ENCODE assay signal across 16 cellular contexts in the genomic region with DNA sequence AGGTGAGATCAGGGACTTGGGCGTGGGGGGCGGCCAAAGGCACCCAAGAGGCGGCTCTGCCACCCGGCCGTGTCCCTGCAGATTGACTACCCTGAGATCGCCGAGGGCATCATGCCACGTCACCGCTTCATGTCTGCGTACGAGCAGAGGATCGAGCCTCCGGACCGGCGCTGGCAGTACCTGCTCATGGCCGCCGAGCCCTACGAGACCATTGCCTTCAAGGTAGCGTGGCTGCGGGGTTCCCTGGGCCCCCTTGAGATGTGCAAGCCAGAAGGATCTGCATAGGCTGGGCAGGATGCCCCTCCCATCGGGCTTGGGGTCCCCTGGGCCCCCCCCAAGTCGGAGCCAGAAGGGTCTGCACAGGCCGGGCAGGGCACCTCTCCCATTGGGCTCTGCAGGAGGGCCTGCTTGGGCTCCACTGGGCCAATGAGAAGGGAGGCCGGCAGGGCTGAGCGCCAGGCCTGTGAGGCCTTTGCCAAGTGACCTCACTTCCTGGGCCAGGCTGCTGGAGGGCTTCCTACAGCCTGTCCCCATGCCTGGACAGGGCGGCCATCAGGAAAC. TPM values are rescaled to one million over a fixed set of nuclear protein-coding genes. Genes with fewer than 3 reads are reported as not detected.
DNase-seq lines count a peak whose midpoint lies in the region; ATAC-seq, FAIRE-seq and TF ChIP-seq lines count a peak whose summit lies in the region.
"Had no signal": no experiment of that assay in that cellular context is flagged by ENCODE, and none has a peak within 500 bp of the region (broad histone marks: within the 10 kb centered on the region; RNA-seq: fewer than 3 reads in every experiment).

No MANE protein-coding gene starts in this region.

- in situ Hi-C loops in IMR-90 (cut with MboI; ENCODE audit: low sequenced_read_pairs) = no loop called here

- H3K9me3 ChIP-seq in A549 (no peaks in the 10 kb centered on the region), IMR-90 (ENCODE audit: control insufficient read depth, insufficient read depth, low read length) (no peaks in the 10 kb centered on the region)
- H3K9me3 ChIP-seq: upper lobe of left lung had no signal

- H4K20me1 ChIP-seq in IMR-90 (ENCODE audit: insufficient read depth, low read length) (peaks cover 70% of the 10 kb centered on the region), GM23338 (replicated peaks; ENCODE audit: insufficient read depth) (peaks cover 11% of the 10 kb centered on the region)

- no peaks in the 10 kb centered on the region for H3K9me2 ChIP-seq in GM23338 (ENCODE audit: insufficient read depth)

- H2BK20ac ChIP-seq in IMR-90 (ENCODE audit: low read depth, low read length) = no peak overlapping the region

- no peak for TF ChIP-seq EP300 in A549 (IDR thresholded peaks at IDR 0.05)

- H2AFZ ChIP-seq in IMR-90 (replicated peaks; ENCODE audit: low read length, poor library complexity) (no peak overlapping the region), GM23338 (no peak overlapping the region)
- H2AFZ ChIP-seq: PC-9 had no signal

- H2BK15ac ChIP-seq in IMR-90 (ENCODE audit: low read depth, low read length) = no peak overlapping the region

- no peak overlapping the region for H3K4me3 Mint-ChIP-seq in GM23338
- H3K4me3 Mint-ChIP-seq: activated T-cell treated with anti-CD3 and anti-CD28 coated beads, Interleukin-2, amount 50 U/mL, for 24 hours; nephron; WTC11 had no signal

- no peak overlapping the region; the same call in 1 of the 2 replicates for H3K27ac Mint-ChIP-seq in GM23338
- H3K27ac Mint-ChIP-seq: activated T-cell treated with anti-CD3 and anti-CD28 coated beads, Interleukin-2, amount 50 U/mL, for 24 hours; nephron; WTC11 had no signal

- H3F3A ChIP-seq in GM23338 (replicated peaks; ENCODE audit: low read depth) = no peaks in the 10 kb centered on the region

- WGBS in A549 (ENCODE audit: missing lambda C conversion rate) = 94% methylated on average over 18 of the region's 26 CpGs
- WGBS in IMR-90 (ENCODE audit: extremely low coverage in 2 of 2, insufficient read length in 1 of 2), 2 experiments = 83% methylated on average over 23 of the region's 26 CpGs; no CpG with 5 or more reads in 1 of the 2 experiments

- TF ChIP-seq CTCF in A549 (IDR thresholded peaks at IDR 0.05) (no peak), IMR-90 (conservative IDR thresholded peaks at IDR 0.05; ENCODE audit: low read depth, low read length) (no peak), cardiac fibroblast (IDR thresholded peaks at IDR 0.05; ENCODE audit: low read depth, low read length) (no peak), GM23338 (conservative IDR thresholded peaks at IDR 0.05; ENCODE audit: low read depth in 2 of 2) (no peak)

- no peak overlapping the region for H2BK5ac ChIP-seq in IMR-90 (ENCODE audit: low read depth, low read length, poor library complexity, severe bottlenecking)

- ATAC-seq in A549 (peak; percentile 52 to 66; a peak in 5 of 6 replicates), IMR-90 (ENCODE audit: low read depth) (peak; percentile 63), GM23338 (no peak), HG03159 (IDR thresholded peaks at IDR 0.05; ENCODE audit: unreplicated experiment) (no peak), GM21447 (IDR thresholded peaks at IDR 0.05; ENCODE audit: unreplicated experiment) (no peak)
- ATAC-seq: WTC11 had no signal

- FAIRE-seq in A549 (lab: Jason Lieb, UNC) = no peak
- FAIRE-seq: islet of Langerhans had no signal

- peaks cover 13% of the 10 kb centered on the region for H3K27me3 Mint-ChIP-seq in GM23338 (ENCODE audit: insufficient read depth, low read depth, poor library complexity)

- H3K27ac ChIP-seq in A549 (peak overlapping the region in 1 of 2 experiments; percentile 73; a peak in 4 of 6 replicates), IMR-90 (ENCODE audit: insufficient read depth, low read length) (no peak overlapping the region), GM23338 (ENCODE audit: low read depth) (no peak overlapping the region)
- H3K27ac ChIP-seq: PC-9 had no signal

- peaks cover 4 to 34% of the 10 kb centered on the region in 2 experiments; a peak in 2 of 4 replicates for H3K79me1 ChIP-seq in IMR-90 (ENCODE audit: low read depth in 1 of 2, low read length in 2 of 2)

- H3K36me3 ChIP-seq in IMR-90 (ENCODE audit: control insufficient read depth, insufficient read depth, low read length) (peaks cover 57% of the 10 kb centered on the region), GM23338 (ENCODE audit: insufficient read depth) (peaks cover 13% of the 10 kb centered on the region)

- DNase-seq in A549 (ENCODE audit: low read depth in 1 of 2, low spot score in 1 of 2) = peak in 1 of 2 experiments; percentile 58
- peak; percentile 35 for DNase-seq in IMR-90
- peak; percentile 72 to 74 for DNase-seq in cardiac fibroblast (ENCODE audit: low read depth in 2 of 2)
- DNase-seq in iris pigment epithelial cell (ENCODE audit: low read depth) = peak; percentile 62
- DNase-seq in GM23338 (ENCODE audit: low spot score) = no peak
- no peak for DNase-seq in DMS153 treated with DMSO at 0.1 percent for 48 hours (lab: John Stamatoyannopoulos, UW; ENCODE audit: unreplicated experiment)
- DNase-seq: activated T-cell treated with anti-CD3 and anti-CD28 coated beads, Interleukin-2, amount 50 U/mL, for 24 hours; AML-193; GDM1; PC-9 had no signal

- no peak overlapping the region for H3K23ac ChIP-seq in IMR-90 (ENCODE audit: low read depth, low read length)

- H3K4ac ChIP-seq in IMR-90 (ENCODE audit: low read depth, low read length) = no peak overlapping the region

- no peak overlapping the region for H3K56ac ChIP-seq in IMR-90 (ENCODE audit: extremely low read depth, insufficient read depth, low read length)

- TF ChIP-seq RAD21 in A549 (conservative IDR thresholded peaks at IDR 0.05 in 1 of 2, IDR thresholded peaks at IDR 0.05 in 1 of 2) (no peak), IMR-90 (IDR thresholded peaks at IDR 0.05; ENCODE audit: low read length) (no peak)

- H3K9ac ChIP-seq in IMR-90 (ENCODE audit: low read depth, low read length) = no peak overlapping the region

- H2AK9ac ChIP-seq in IMR-90 (replicated peaks; ENCODE audit: low read depth, low read length, poor library complexity) = no peak overlapping the region

- H4K8ac ChIP-seq in IMR-90 (ENCODE audit: low read depth in 2 of 2, low read length in 2 of 2) = no peak overlapping the region

- CTCF ChIA-PET in A549 (lab: Yijun Ruan, JAX) = no interaction called here
- CTCF ChIA-PET in IMR-90 (lab: Yijun Ruan, JAX) = no interaction called here

- H3K79me2 ChIP-seq in GM23338 (replicated peaks; ENCODE audit: insufficient read depth) = peaks cover 19% of the 10 kb centered on the region

- no peak for TF ChIP-seq POLR2A in A549 (IDR thresholded peaks at IDR 0.05; ENCODE audit: low read length)
- no peak for TF ChIP-seq POLR2A in IMR-90 (IDR thresholded peaks at IDR 0.05; ENCODE audit: low read depth, low read length)

- H2AK5ac ChIP-seq in IMR-90 (ENCODE audit: low read depth, low read length) = no peak overlapping the region

- no peaks in the 10 kb centered on the region for H3K9me3 Mint-ChIP-seq in GM23338
- H3K9me3 Mint-ChIP-seq: activated T-cell treated with anti-CD3 and anti-CD28 coated beads, Interleukin-2, amount 50 U/mL, for 24 hours; nephron; WTC11 had no signal

- H4K5ac ChIP-seq in IMR-90 (ENCODE audit: low read depth, low read length) = no peak overlapping the region

- peak overlapping the region; percentile 21; the same call in 2 of the 3 replicates for H3K4me2 ChIP-seq in A549
- H3K4me2 ChIP-seq in IMR-90 (ENCODE audit: low read depth, low read length) = no peak overlapping the region
- no peak overlapping the region for H3K4me2 ChIP-seq in GM23338
- H3K4me2 ChIP-seq: PC-9 had no signal

- H3K4me1 ChIP-seq in A549 = peaks cover 30% of the 10 kb centered on the region
- no peaks in the 10 kb centered on the region for H3K4me1 ChIP-seq in IMR-90 (ENCODE audit: control insufficient read depth, insufficient read depth, low read length)
- H3K4me1 ChIP-seq in GM23338 (ENCODE audit: insufficient read depth) = no peaks in the 10 kb centered on the region

- H3K27me3 ChIP-seq in IMR-90 (ENCODE audit: control insufficient read depth, insufficient read depth, low read length) (peaks cover 14% of the 10 kb centered on the region), GM23338 (ENCODE audit: insufficient read depth) (no peaks in the 10 kb centered on the region)

- no peak overlapping the region for H3K14ac ChIP-seq in IMR-90 (replicated peaks; ENCODE audit: low read depth, low read length)

- H3K18ac ChIP-seq in IMR-90 (ENCODE audit: low read depth, low read length) = no peak overlapping the region

- no peak overlapping the region for H2BK120ac ChIP-seq in IMR-90 (ENCODE audit: low read depth, low read length)

- intact Hi-C loops in IMR-90 (cut with micrococcal nuclease) = no loop called here

- H3K36me3 Mint-ChIP-seq in GM23338 (ENCODE audit: low read depth) = peaks cover 42% of the 10 kb centered on the region

- H3K9me1 ChIP-seq in IMR-90 (ENCODE audit: insufficient read depth, low read length) = no peaks in the 10 kb centered on the region

- no TSS peak for BruUV-seq in IMR-90 (replicated peaks; lab: Mats Ljungman, UMichigan)

- dilution Hi-C loops in IMR-90 (cut with HindIII; ENCODE audit: low sequenced_read_pairs, unreplicated experiment) = no loop called here

- H4K91ac ChIP-seq in IMR-90 (ENCODE audit: insufficient read depth, low read depth, low read length) = no peak overlapping the region

- H3K4me1 Mint-ChIP-seq in GM23338 = 0 out of 3 replicates have a peak, but pooled peaks cover 3% of the 10 kb centered on the region
- H3K4me1 Mint-ChIP-seq: WTC11 had no signal

- POLR2A ChIA-PET in A549 (lab: Yijun Ruan, JAX) (interaction anchor here (1.4 kb wide), 1 partner anchor 9 kb away, joined by 5 read pairs; no protein-coding TSS in a partner anchor), IMR-90 (lab: Charles Lee; ENCODE audit: unreplicated experiment) (no interaction called here)

- H3K4me3 ChIP-seq in A549 (no peak overlapping the region), IMR-90 (ENCODE audit: insufficient read depth, low read depth, low read length) (no peak overlapping the region), cardiac fibroblast (replicated peaks in 1 of 2; ENCODE audit: low read depth in 2 of 2, low read length in 2 of 2) (no peak overlapping the region), GM23338 (no peak overlapping the region)
- H3K4me3 ChIP-seq: PC-9, upper lobe of left lung had no signal

RNA-seq across cellular contexts. Expression of gene AMH, which starts 2.2 kb away (rescaled TPM):
- polyA plus RNA-seq in A549 (2011; rRNA removed) (2.8 and 3.0 TPM in 2 replicates), A549 (2017; fragmentation: RNase III; extraction: RNeasy Plus Mini Kit Qiagen cat#74134 plus additional on column Dnase treatment) (12.0 to 13.2 TPM (median 12.7 TPM) in 3 replicates), IMR-90 (2012; rRNA removed) (0.86 and 1.5 TPM in 2 replicates), GM23338 (2016; fragmentation: Nextera tagmentation; extraction: Ambion mirVana) (1.4 and 1.9 TPM in 2 replicates)
- 13.4 and 19.5 TPM in 2 replicates for polyA plus RNA-seq in A549 (2012; cell fraction: cytosol; rRNA removed)
- polyA plus RNA-seq in A549 (2012; cell fraction: nucleus; rRNA removed) = 242 and 443 TPM in 2 replicates
- 0.45 and 0.63 TPM in 2 replicates for polyA minus RNA-seq in A549 (2011; rRNA and poly(A)+ RNA removed)
- under 0.01 TPM in 1 of 2 replicates, not detected in the other for total RNA-seq in IMR-90 (2012; rRNA removed)
- 0.06 and 0.22 TPM in 2 replicates for polyA plus RNA-seq in IMR-90 (2012; cell fraction: cytosol; rRNA removed)
- polyA plus RNA-seq in IMR-90 (2012; cell fraction: nucleus; rRNA removed; ENCODE audit: low replicate concordance) = 9.1 and 40.5 TPM in 2 replicates
- total RNA-seq in GM23338 (2014; rRNA removed; shearing (Covaris generic)) = 2.6 and 6.8 TPM in 2 replicates

RNA-seq across cellular contexts. Expression of gene JSRP1, which starts 9.3 kb away (rescaled TPM):
- polyA plus RNA-seq in A549 (2011; rRNA removed) (not detected in 2 replicates), A549 (2017; fragmentation: RNase III; extraction: RNeasy Plus Mini Kit Qiagen cat#74134 plus additional on column Dnase treatment) (0.16 to 0.41 TPM (median 0.32 TPM) in 3 replicates), IMR-90 (2012; rRNA removed) (not detected in 2 replicates), GM23338 (2016; fragmentation: Nextera tagmentation; extraction: Ambion mirVana) (3.1 and 3.7 TPM in 2 replicates)
- not detected in 2 replicates for polyA plus RNA-seq in A549 (2012; cell fraction: cytosol; rRNA removed)
- 0.22 TPM in 1 of 2 replicates, not detected in the other for polyA plus RNA-seq in A549 (2012; cell fraction: nucleus; rRNA removed)
- not detected in 2 replicates for polyA minus RNA-seq in A549 (2011; rRNA and poly(A)+ RNA removed)
- not detected in 2 replicates for total RNA-seq in IMR-90 (2012; rRNA removed)
- 0.07 and 0.18 TPM in 2 replicates for polyA plus RNA-seq in IMR-90 (2012; cell fraction: cytosol; rRNA removed)
- polyA plus RNA-seq in IMR-90 (2012; cell fraction: nucleus; rRNA removed; ENCODE audit: low replicate concordance) = 0.62 and 0.78 TPM in 2 replicates
- total RNA-seq in GM23338 (2014; rRNA removed; shearing (Covaris generic)) = 2.4 and 4.5 TPM in 2 replicates

RNA-seq across cellular contexts. Expression of gene SF3A2, which starts 10.3 kb away (rescaled TPM):
- polyA plus RNA-seq in A549 (2011; rRNA removed) (11.9 and 13.5 TPM in 2 replicates), A549 (2017; fragmentation: RNase III; extraction: RNeasy Plus Mini Kit Qiagen cat#74134 plus additional on column Dnase treatment) (62.7 to 73.4 TPM (median 68.2 TPM) in 3 replicates), IMR-90 (2012; rRNA removed) (29.8 and 34.5 TPM in 2 replicates), GM23338 (2016; fragmentation: Nextera tagmentation; extraction: Ambion mirVana) (67.7 and 76.0 TPM in 2 replicates)
- polyA plus RNA-seq in A549 (2012; cell fraction: cytosol; rRNA removed) = 36.3 and 39.7 TPM in 2 replicates
- polyA plus RNA-seq in A549 (2012; cell fraction: nucleus; rRNA removed) = 125 and 200 TPM in 2 replicates
- polyA minus RNA-seq in A549 (2011; rRNA and poly(A)+ RNA removed) = 9.3 and 20.9 TPM in 2 replicates
- total RNA-seq in IMR-90 (2012; rRNA removed) = 4.8 and 7.5 TPM in 2 replicates
- 18.6 and 34.5 TPM in 2 replicates for polyA plus RNA-seq in IMR-90 (2012; cell fraction: cytosol; rRNA removed)
- polyA plus RNA-seq in IMR-90 (2012; cell fraction: nucleus; rRNA removed; ENCODE audit: low replicate concordance) = 82.8 and 174 TPM in 2 replicates
- 79.1 and 128 TPM in 2 replicates for total RNA-seq in GM23338 (2014; rRNA removed; shearing (Covaris generic))

RNA-seq across cellular contexts. Expression of gene PLEKHJ1, which starts 10.8 kb away (rescaled TPM):
- polyA plus RNA-seq in A549 (2011; rRNA removed) (18.3 and 19.9 TPM in 2 replicates), A549 (2017; fragmentation: RNase III; extraction: RNeasy Plus Mini Kit Qiagen cat#74134 plus additional on column Dnase treatment) (32.2 to 34.8 TPM (median 33.9 TPM) in 3 replicates), IMR-90 (2012; rRNA removed) (62.8 and 69.8 TPM in 2 replicates), GM23338 (2016; fragmentation: Nextera tagmentation; extraction: Ambion mirVana) (142 and 146 TPM in 2 replicates)
- 65.1 and 74.2 TPM in 2 replicates for polyA plus RNA-seq in A549 (2012; cell fraction: cytosol; rRNA removed)
- 85.3 and 87.9 TPM in 2 replicates for polyA plus RNA-seq in A549 (2012; cell fraction: nucleus; rRNA removed)
- 12.6 and 14.9 TPM in 2 replicates for polyA minus RNA-seq in A549 (2011; rRNA and poly(A)+ RNA removed)
- 31.7 and 33.1 TPM in 2 replicates for total RNA-seq in IMR-90 (2012; rRNA removed)
- 88.7 and 101 TPM in 2 replicates for polyA plus RNA-seq in IMR-90 (2012; cell fraction: cytosol; rRNA removed)
- polyA plus RNA-seq in IMR-90 (2012; cell fraction: nucleus; rRNA removed; ENCODE audit: low replicate concordance) = 146 and 214 TPM in 2 replicates
- total RNA-seq in GM23338 (2014; rRNA removed; shearing (Covaris generic)) = 175 and 210 TPM in 2 replicates

RNA-seq across cellular contexts. Expression of gene PEAK3, which starts 35.1 kb away (rescaled TPM):
- polyA plus RNA-seq in A549 (2011; rRNA removed) = not detected in 2 replicates
- not detected in 2 replicates for polyA plus RNA-seq in A549 (2012; cell fraction: cytosol; rRNA removed)
- not detected in 2 replicates for polyA plus RNA-seq in A549 (2012; cell fraction: nucleus; rRNA removed)
- polyA plus RNA-seq in A549 (2017; fragmentation: RNase III; extraction: RNeasy Plus Mini Kit Qiagen cat#74134 plus additional on column Dnase treatment) = not detected in 3 replicates
- polyA minus RNA-seq in A549 (2011; rRNA and poly(A)+ RNA removed) = not detected in 2 replicates
- under 0.01 TPM in 1 of 2 replicates, not detected in the other for total RNA-seq in IMR-90 (2012; rRNA removed)
- polyA plus RNA-seq in IMR-90 (2012; rRNA removed) = 0.09 and 0.19 TPM in 2 replicates
- 0.09 and 0.15 TPM in 2 replicates for polyA plus RNA-seq in IMR-90 (2012; cell fraction: cytosol; rRNA removed)
- 0.14 TPM in 1 of 2 replicates, not detected in the other for polyA plus RNA-seq in IMR-90 (2012; cell fraction: nucleus; rRNA removed; ENCODE audit: low replicate concordance)
- total RNA-seq in GM23338 (2014; rRNA removed; shearing (Covaris generic)) = not detected in 2 replicates
- not detected in 2 replicates for polyA plus RNA-seq in GM23338 (2016; fragmentation: Nextera tagmentation; extraction: Ambion mirVana)
- total RNA-seq: PC-9, WTC11 had no signal

Comparison
In these comparisons a context has a peak if more than half of its experiments do, and no peak if none do; other contexts are left out.
1. ATAC-seq: peak in A549 (2 of 2) and IMR-90 (single experiment); none in GM23338 (single experiment), HG03159 (single experiment) and GM21447 (single experiment).
2. DNase-seq: peak in IMR-90 (single experiment), cardiac fibroblast (2 of 2) and iris pigment epithelial cell (single experiment); none in GM23338 (single experiment) and DMS153 treated with DMSO at 0.1 percent for 48 hours (single experiment).